1 cellular context compared by ENCODE assay signal in genomic region chr10:70932415-70933196, GRCh38.
A peak's percentile ranks its signal among the peaks of the same experiment; 100 is the strongest.
TF ChIP-seq lines count a peak whose summit lies in the region.

No MANE protein-coding gene starts in this region.

TF ChIP-seq in HEK293, 187 proteins besides CTCF, POLR2A, EP300 and RAD21 (continued from another document):
- TF ChIP-seq HIC1 (tag by site-specific recombination; IDR thresholded peaks at IDR 0.05), result no peak
- TF ChIP-seq ZNF341 (tag by site-specific recombination; IDR thresholded peaks at IDR 0.05; ENCODE audit: low read depth), result peak; percentile 54
- no peak for TF ChIP-seq ZNF645 (tag by site-specific recombination; IDR thresholded peaks at IDR 0.05)
- no peak for TF ChIP-seq ZNF114 (tag by site-specific recombination; IDR thresholded peaks at IDR 0.05)
- 0 out of 2 replicates have a peak, but pooled peaks have one; percentile 22 for TF ChIP-seq ZNF596 (tag by site-specific recombination; IDR thresholded peaks at IDR 0.05)
- TF ChIP-seq ZNF37A (tag by site-specific recombination; IDR thresholded peaks at IDR 0.05), result no peak
- TF ChIP-seq ZNF510 (tag by site-specific recombination; IDR thresholded peaks at IDR 0.05; ENCODE audit: insufficient replicate concordance), result no peak
- TF ChIP-seq AEBP2 (tag by site-specific recombination; IDR thresholded peaks at IDR 0.05; ENCODE audit: borderline replicate concordance), result no peak
- TF ChIP-seq ZIC2 (tag by site-specific recombination; IDR thresholded peaks at IDR 0.05), result peak; percentile 94
- no peak for TF ChIP-seq ZNF624 (tag by site-specific recombination; IDR thresholded peaks at IDR 0.05)
- no peak for TF ChIP-seq ZNF19 (tag by site-specific recombination; IDR thresholded peaks at IDR 0.05; ENCODE audit: low read depth)
- peak; percentile 91 for TF ChIP-seq ZNF561 (tag by site-specific recombination; IDR thresholded peaks at IDR 0.05; ENCODE audit: borderline replicate concordance)
- no peak for TF ChIP-seq ZNF155 (tag by site-specific recombination; IDR thresholded peaks at IDR 0.05)
- no peak for TF ChIP-seq BCL11A (tag by site-specific recombination; IDR thresholded peaks at IDR 0.05; ENCODE audit: low read depth)
- no peak for TF ChIP-seq ZNF132 (tag by site-specific recombination; IDR thresholded peaks at IDR 0.05; ENCODE audit: borderline replicate concordance)
- TF ChIP-seq BCL11B (tag by site-specific recombination; IDR thresholded peaks at IDR 0.05; ENCODE audit: low read depth), result no peak
- TF ChIP-seq ZNF2 (tag by site-specific recombination; IDR thresholded peaks at IDR 0.05), result no peak
- no peak for TF ChIP-seq ZNF16 (tag by site-specific recombination; IDR thresholded peaks at IDR 0.05; ENCODE audit: low read depth)
- peak; percentile 54 for TF ChIP-seq GLIS2 (tag by site-specific recombination; IDR thresholded peaks at IDR 0.05)
- no peak for TF ChIP-seq ZNF701 (tag by site-specific recombination; IDR thresholded peaks at IDR 0.05)
- peak; percentile 94 for TF ChIP-seq FEZF1 (tag by site-specific recombination; IDR thresholded peaks at IDR 0.05)
- TF ChIP-seq ZNF248 (tag by site-specific recombination; IDR thresholded peaks at IDR 0.05), result no peak
- TF ChIP-seq ZNF837 (tag by site-specific recombination; IDR thresholded peaks at IDR 0.05), result no peak
- no peak for TF ChIP-seq ZBTB21 (tag by site-specific recombination; IDR thresholded peaks at IDR 0.05)
- TF ChIP-seq ZNF600 (tag by site-specific recombination; IDR thresholded peaks at IDR 0.05), result no peak
- no peak for TF ChIP-seq ZNF366 (tag by site-specific recombination; conservative IDR thresholded peaks at IDR 0.05)
- TF ChIP-seq ZNF148 (tag by site-specific recombination; IDR thresholded peaks at IDR 0.05; ENCODE audit: borderline replicate concordance), result no peak
- no peak for TF ChIP-seq ZNF174 (tag by site-specific recombination; IDR thresholded peaks at IDR 0.05)
- 0 out of 2 replicates have a peak, but pooled peaks have one; percentile 39 for TF ChIP-seq ZNF692 (tag by site-specific recombination; IDR thresholded peaks at IDR 0.05)
- TF ChIP-seq ZNF239 (tag by site-specific recombination; IDR thresholded peaks at IDR 0.05), result no peak
- TF ChIP-seq ZNF768 (tag by site-specific recombination; IDR thresholded peaks at IDR 0.05), result no peak
- TF ChIP-seq ZNF488 (tag by site-specific recombination; IDR thresholded peaks at IDR 0.05), result no peak
- no peak for TF ChIP-seq ZNF560 (tag by site-specific recombination; IDR thresholded peaks at IDR 0.05; ENCODE audit: borderline replicate concordance)
- no peak for TF ChIP-seq ZNF571 (tag by site-specific recombination; IDR thresholded peaks at IDR 0.05)
- no peak for TF ChIP-seq REST (tag by site-specific recombination; IDR thresholded peaks at IDR 0.05)
- TF ChIP-seq ZNF18 (tag by site-specific recombination; IDR thresholded peaks at IDR 0.05), result peak; percentile 59; the same call in 1 of the 2 replicates
